In the genomic region with DNA sequence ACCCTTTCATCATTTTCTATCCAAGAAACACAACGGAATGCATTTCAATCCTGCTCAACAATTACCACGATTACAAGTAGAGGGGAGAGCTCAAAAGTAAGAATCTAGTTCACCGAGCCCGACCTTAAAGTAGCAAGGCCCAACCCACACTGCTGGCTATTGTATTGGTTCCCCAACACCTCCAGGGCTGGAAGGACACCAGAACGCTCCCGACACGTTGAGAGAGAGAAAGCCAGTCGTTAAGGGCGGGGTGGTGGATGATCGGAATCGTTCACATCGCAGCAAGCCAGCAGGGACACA, we compare ENCODE assay signal across 8 cellular contexts. TPM values are rescaled to one million over a fixed set of nuclear protein-coding genes. Genes with fewer than 3 reads are reported as not detected.
A peak's percentile ranks its signal among the peaks of the same experiment; 100 is the strongest.
DNase-seq lines count a peak whose midpoint lies in the region; ATAC-seq and TF ChIP-seq lines count a peak whose summit lies in the region.

No MANE protein-coding gene starts in this region.

- H3K36me3 Mint-ChIP-seq in CD4-positive, alpha-beta T cell (ENCODE audit: low read depth) = peaks cover 8% of the 10 kb centered on the region

- H3K4me1 ChIP-seq in mucosa of stomach (ENCODE audit: control insufficient read depth, insufficient read depth, low read length) = no peaks in the 10 kb centered on the region

- intact Hi-C loops in CD4-positive, alpha-beta T cell (cut with DNase I, micrococcal nuclease) = loop anchor here in 1 of 2 experiments (10.0 kb wide), 1 partner anchor 579 kb away; a partner anchor contains a TSS

- H3K4me3 ChIP-seq in brain microvascular endothelial cell (ENCODE audit: low read depth, low read length) = peak overlapping the region; percentile 94
- peak overlapping the region; percentile 78 for H3K4me3 ChIP-seq in mucosa of stomach (ENCODE audit: low read length)

- CTCF ChIA-PET in CD4-positive, alpha-beta T cell (lab: Charles Lee) = interaction anchor here (1.5 kb wide), 1 partner anchor 19 kb away, joined by 4 read pairs; no protein-coding TSS in a partner anchor

- H3K36me3 ChIP-seq in brain microvascular endothelial cell (replicated peaks) (no peaks in the 10 kb centered on the region), mucosa of stomach (ENCODE audit: control insufficient read depth, insufficient read depth, low read length) (no peaks in the 10 kb centered on the region)

- peak overlapping the region; percentile 29 for H3K27ac ChIP-seq in CD4-positive, alpha-beta T cell (ENCODE audit: low read depth, low read length)
- peak overlapping the region; percentile 80 for H3K27ac ChIP-seq in brain microvascular endothelial cell

- peaks cover 39% of the 10 kb centered on the region for H3K4me1 Mint-ChIP-seq in CD4-positive, alpha-beta T cell (ENCODE audit: low read depth)

- in situ Hi-C loops in brain microvascular endothelial cell (cut with HindIII; ENCODE audit: low pct_ligation_motif_present, low sequenced_read_pairs) = no loop called here

- H3K9me3 Mint-ChIP-seq in CD4-positive, alpha-beta T cell = no peaks in the 10 kb centered on the region

- no peak for DNase-seq in CD4-positive, alpha-beta T cell
- DNase-seq in brain microvascular endothelial cell (no peak), NCI-H1092 (lab: John Stamatoyannopoulos, UW) (no peak), cortex of kidney (lab: John Stamatoyannopoulos, UW) (no peak), OCI-M1 (lab: John Stamatoyannopoulos, UW) (no peak)

- peak overlapping the region; percentile 90 for H3K4me3 Mint-ChIP-seq in CD4-positive, alpha-beta T cell

- peak; percentile 27 for ATAC-seq in CD4-positive, alpha-beta T cell (ENCODE audit: poor library complexity)
- ATAC-seq in HG03439 (IDR thresholded peaks at IDR 0.05; ENCODE audit: unreplicated experiment) (peak; percentile 20), GM21576 (IDR thresholded peaks at IDR 0.05; ENCODE audit: unreplicated experiment) (no peak)

- H3K27me3 Mint-ChIP-seq in CD4-positive, alpha-beta T cell = no peaks in the 10 kb centered on the region

- H3K9ac ChIP-seq in mucosa of stomach (ENCODE audit: low read length) = peak overlapping the region; percentile 80

- POLR2A ChIA-PET in CD4-positive, alpha-beta T cell (lab: Charles Lee) = interaction anchor here (1.1 kb wide), 1 partner anchor 19 kb away, joined by 4 read pairs; no protein-coding TSS in a partner anchor

- peak overlapping the region; percentile 93 for H3K27ac Mint-ChIP-seq in CD4-positive, alpha-beta T cell

- no peaks in the 10 kb centered on the region for H3K9me3 ChIP-seq in CD4-positive, alpha-beta T cell (ENCODE audit: control insufficient read depth, low read length)
- H3K9me3 ChIP-seq in mucosa of stomach (ENCODE audit: control insufficient read depth, low read length) = no peaks in the 10 kb centered on the region

- H3K27me3 ChIP-seq in CD4-positive, alpha-beta T cell (ENCODE audit: control insufficient read depth, insufficient read depth, low read length) = no peaks in the 10 kb centered on the region
- H3K27me3 ChIP-seq in brain microvascular endothelial cell (replicated peaks) (no peaks in the 10 kb centered on the region), mucosa of stomach (ENCODE audit: control insufficient read depth, insufficient read depth, low read length) (no peaks in the 10 kb centered on the region)

- TF ChIP-seq CTCF in CD4-positive, alpha-beta T cell (IDR thresholded peaks at IDR 0.05) = no peak
- TF ChIP-seq CTCF in brain microvascular endothelial cell (IDR thresholded peaks at IDR 0.05; ENCODE audit: low read depth, low read length, missing control alignments) = no peak

RNA-seq across cellular contexts. Expression of a gene that starts 0.7 kb away (rescaled TPM):
- 10 to 100 TPM; 23.2 to 26.9 TPM for total RNA-seq in CD4-positive, alpha-beta T cell
